In genomic region chr15:50824507-50824906, GRCh38 we compare ENCODE assay signal across 2 cellular contexts.
TF ChIP-seq lines count a peak whose summit lies in the region.

No MANE protein-coding gene starts in this region.

TF ChIP-seq in GM23338, 12 proteins besides CTCF, POLR2A, EP300 and RAD21:
- TF ChIP-seq EZH2phosphoT487 (IDR thresholded peaks at IDR 0.05; ENCODE audit: unreplicated experiment) (no peak), STAT1 (IDR thresholded peaks at IDR 0.05; ENCODE audit: unreplicated experiment) (no peak), POLR2AphosphoS5 (IDR thresholded peaks at IDR 0.05; ENCODE audit: low read depth) (no peak)

TF ChIP-seq in H1, 55 proteins besides CTCF, POLR2A, EP300 and RAD21:
- TF ChIP-seq KDM1A (IDR thresholded peaks at IDR 0.05; ENCODE audit: borderline replicate concordance, low read length) = no peak
- peak; percentile 35; the same call in 1 of the 2 replicates for TF ChIP-seq CEBPB (IDR thresholded peaks at IDR 0.05; ENCODE audit: low read depth, low read length)
TF ChIP-seq in H1: peak in this region for 1.
